8 cellular contexts compared by ENCODE assay signal in the genomic region with DNA sequence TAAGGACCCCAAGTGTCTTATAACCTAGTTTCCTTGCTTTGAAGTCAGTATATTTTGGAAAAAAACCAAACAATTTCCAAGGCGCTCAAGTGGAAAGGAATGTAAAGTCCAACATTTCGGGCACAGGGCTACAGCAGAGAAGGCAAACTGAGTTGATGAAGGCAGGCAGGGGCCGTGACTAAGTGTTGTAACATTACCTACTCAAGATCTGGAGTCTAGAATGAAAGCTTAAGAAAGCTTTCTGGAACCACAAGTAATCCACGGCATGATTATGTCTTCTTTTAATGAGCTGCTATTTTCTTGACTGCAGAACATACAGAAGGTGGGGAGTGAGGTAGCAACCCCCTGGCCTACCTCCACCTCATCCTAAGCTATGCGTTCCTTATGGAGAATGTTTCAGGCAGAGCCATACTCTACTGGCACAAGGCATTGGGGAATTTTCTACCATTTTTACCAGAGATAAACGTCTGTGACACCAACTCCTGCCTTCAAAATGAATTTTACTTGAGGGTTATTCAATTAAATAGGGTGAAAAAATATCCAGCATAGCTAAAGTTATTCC. TPM values are rescaled to one million over a fixed set of nuclear protein-coding genes. Genes with fewer than 3 reads are reported as not detected.
A peak's percentile ranks its signal among the peaks of the same experiment; 100 is the strongest.
DNase-seq lines count a peak whose midpoint lies in the region; ATAC-seq and TF ChIP-seq lines count a peak whose summit lies in the region.

No MANE protein-coding gene starts in this region.

- H2BK120ac ChIP-seq in mesenchymal stem cell (ENCODE audit: low read depth, low read length): no peak overlapping the region

- no peak overlapping the region for H2BK12ac ChIP-seq in mesenchymal stem cell (ENCODE audit: low read length in 2 of 2)

- 83% methylated on average over 5 of the region's 6 CpGs for WGBS in mesenchymal stem cell

- no peak overlapping the region for H4K8ac ChIP-seq in mesenchymal stem cell (ENCODE audit: low read length)

- H3K9ac ChIP-seq in HCT116 (ENCODE audit: low read length) (no peak overlapping the region), mesenchymal stem cell (ENCODE audit: low read length) (peak overlapping the region; percentile 100)

- no peaks in the 10 kb centered on the region for H3K9me2 ChIP-seq in HCT116 (ENCODE audit: insufficient read depth)

- H3K4me2 ChIP-seq in HCT116 (ENCODE audit: low read length) (no peak overlapping the region), mesenchymal stem cell (ENCODE audit: low read length, poor library complexity, severe bottlenecking) (no peak overlapping the region)

- peak overlapping the region; percentile 78 for H2AK5ac ChIP-seq in mesenchymal stem cell (ENCODE audit: low read length, severe bottlenecking)

- H2BK5ac ChIP-seq in mesenchymal stem cell (ENCODE audit: low read depth, low read length, poor library complexity, severe bottlenecking): no peak overlapping the region

- H3K79me1 ChIP-seq in mesenchymal stem cell (replicated peaks; ENCODE audit: low read length, poor library complexity, severe bottlenecking): peaks cover 11% of the 10 kb centered on the region

- H3K23ac ChIP-seq in mesenchymal stem cell (ENCODE audit: low read length in 2 of 2): no peak overlapping the region

- no peak overlapping the region for H2BK15ac ChIP-seq in mesenchymal stem cell (ENCODE audit: low read depth, poor library complexity, severe bottlenecking)

- intact Hi-C loops in HCT116 (cut with micrococcal nuclease): loop anchor here (5.0 to 10.0 kb wide), 2 partner anchors 130 to 202 kb away; no protein-coding TSS in a partner anchor

- no peak overlapping the region for H2AFZ ChIP-seq in HCT116 (ENCODE audit: low read depth, low read length, poor library complexity, severe bottlenecking)
- H2AFZ ChIP-seq in mesenchymal stem cell (ENCODE audit: low read depth, low read length): no peak overlapping the region

- no peak overlapping the region; the same call in 1 of the 2 replicates for H3K27ac ChIP-seq in HCT116 (ENCODE audit: low read depth, low read length)
- H3K27ac ChIP-seq in mesenchymal stem cell (ENCODE audit: low read length, poor library complexity, severe bottlenecking): peak overlapping the region; percentile 97

- H3K4ac ChIP-seq in mesenchymal stem cell (ENCODE audit: low read depth in 1 of 2, low read length in 2 of 2): no peak overlapping the region

- POLR2A ChIA-PET in HCT116 (lab: Charles Lee): interaction anchor here (0.5 to 3.5 kb wide), 16 partner anchors 9 to 132 kb away, joined by 3 to 28 read pairs (median 3); partner anchors contain the start of genes DHX16, GNL1, IER3 and MDC1

- no peak for TF ChIP-seq CTCF in HCT116 (IDR thresholded peaks at IDR 0.05 in 2 of 3, conservative IDR thresholded peaks at IDR 0.05 in 1 of 3; ENCODE audit: borderline replicate concordance in 1 of 3, insufficient read depth in 1 of 3, low read depth in 2 of 3, low read length in 2 of 3)

- H4K20me1 ChIP-seq in HCT116 (ENCODE audit: insufficient read depth): no peaks in the 10 kb centered on the region; the same call in 1 of the 2 replicates

- ATAC-seq in HCT116: no peak
- ATAC-seq in HG02759 (IDR thresholded peaks at IDR 0.05; ENCODE audit: unreplicated experiment): no peak
- ATAC-seq in HG03342 (IDR thresholded peaks at IDR 0.05; ENCODE audit: unreplicated experiment): no peak

- no TSS peak for BruUV-seq in HCT116 (replicated peaks; lab: Mats Ljungman, UMichigan)

- H3K4me3 ChIP-seq in HCT116 (replicated peaks in 1 of 2; ENCODE audit: low read depth in 1 of 2, low read length in 2 of 2): no peak overlapping the region
- no peak overlapping the region for H3K4me3 ChIP-seq in mesenchymal stem cell (ENCODE audit: insufficient read depth in 1 of 2, low read depth in 1 of 2, low read length in 2 of 2)

- DNase-seq in A172 (ENCODE audit: low spot score) (peak; percentile 22), HCT116 (ENCODE audit: low read depth, low spot score) (no peak), amniotic epithelial cell (ENCODE audit: low read depth) (peak; percentile 80), mesenchymal stem cell (peak; percentile 57), AG20443 (ENCODE audit: low spot score) (no peak), NCI-H2107 (lab: John Stamatoyannopoulos, UW) (no peak)

- RAD21 ChIA-PET in HCT116 (lab: Charles Lee; ENCODE audit: low non-redundant PET in 1 of 2, low total read pairs in 2 of 2, uncharacterized antibody in 2 of 2, unreplicated experiment in 2 of 2): no interaction called here

- H3K36me3 ChIP-seq in HCT116 (ENCODE audit: control insufficient read depth in 1 of 2, insufficient read depth in 2 of 2, low read length in 2 of 2) (peaks cover 22 to 42% of the 10 kb centered on the region in 2 experiments), mesenchymal stem cell (ENCODE audit: control insufficient read depth in 1 of 2, insufficient read depth in 2 of 2, low read depth in 1 of 2, low read length in 2 of 2) (peaks cover 9 to 50% of the 10 kb centered on the region in 2 experiments)

- TF ChIP-seq RAD21 in HCT116 (IDR thresholded peaks at IDR 0.05; ENCODE audit: low read depth): no peak

- no peak overlapping the region for H3K14ac ChIP-seq in mesenchymal stem cell (ENCODE audit: low read length in 2 of 2)

- no peak overlapping the region for H3K18ac ChIP-seq in mesenchymal stem cell (ENCODE audit: low read depth in 1 of 2, low read length in 2 of 2)

- H3K4me1 ChIP-seq in HCT116 (ENCODE audit: control insufficient read depth in 1 of 2, insufficient read depth in 2 of 2, low read length in 2 of 2) (peaks cover 9 to 29% of the 10 kb centered on the region in 2 experiments), mesenchymal stem cell (ENCODE audit: control insufficient read depth, insufficient read depth, low read depth, low read length) (peaks cover 7% of the 10 kb centered on the region)

- CTCF ChIA-PET in HCT116 (lab: Charles Lee): interaction anchor here (0.5 to 3.6 kb wide), 7 partner anchors 15 to 131 kb away, joined by 3 to 26 read pairs (median 5); partner anchors contain the start of gene DHX16

- no peak for TF ChIP-seq POLR2A in HCT116 (IDR thresholded peaks at IDR 0.05; ENCODE audit: borderline replicate concordance, extremely low read depth, insufficient read depth, insufficient read length)

- H3K79me2 ChIP-seq in HCT116 (ENCODE audit: insufficient read depth, low read length): peaks cover 75% of the 10 kb centered on the region

- H4K91ac ChIP-seq in mesenchymal stem cell (ENCODE audit: low read length): no peak overlapping the region

- no peaks in the 10 kb centered on the region for H3K9me3 ChIP-seq in HCT116 (ENCODE audit: control insufficient read depth in 1 of 2, insufficient read depth in 1 of 2, low read depth in 1 of 2, low read length in 2 of 2)
- H3K9me3 ChIP-seq in mesenchymal stem cell (ENCODE audit: control insufficient read depth, low read length): no peaks in the 10 kb centered on the region

- H3K27me3 ChIP-seq in HCT116 (ENCODE audit: insufficient read depth, low read length) (no peaks in the 10 kb centered on the region), mesenchymal stem cell (ENCODE audit: control insufficient read depth in 1 of 2, insufficient read depth in 1 of 2, low read length in 2 of 2) (no peaks in the 10 kb centered on the region)

TF ChIP-seq in HCT116, 20 proteins besides CTCF, POLR2A, EP300 and RAD21:
- TF ChIP-seq POLR2AphosphoS5 (IDR thresholded peaks at IDR 0.05; ENCODE audit: low read depth, low read length) (peak; percentile 66), YY1 (IDR thresholded peaks at IDR 0.05; ENCODE audit: extremely low read depth, insufficient replicate concordance, low read depth, low read length) (no peak)

RNA-seq across cellular contexts. Expression of gene PPP1R10, which starts 4.3 kb away (rescaled TPM):
- total RNA-seq in A172 (2014; rRNA removed; shearing (Covaris generic)): 22.6 and 28.2 TPM in 2 replicates
- 104 TPM for total RNA-seq in HCT116 (2021; ENCODE audit: unreplicated experiment)
- 38.7 and 44.4 TPM in 2 replicates for polyA plus RNA-seq in HCT116 (2012)
- 55.9 TPM for polyA plus RNA-seq in mesenchymal stem cell (2013, experiment 1 of 2)
- 52.8 TPM for polyA plus RNA-seq in mesenchymal stem cell (2013, experiment 2 of 2)

RNA-seq across cellular contexts. Expression of gene MRPS18B, which starts 4.9 kb away (rescaled TPM):
- 76.8 and 82.8 TPM in 2 replicates for total RNA-seq in A172 (2014; rRNA removed; shearing (Covaris generic))
- 112 TPM for total RNA-seq in HCT116 (2021; ENCODE audit: unreplicated experiment)
- 92.3 and 113 TPM in 2 replicates for polyA plus RNA-seq in HCT116 (2012)
- 38.7 TPM for polyA plus RNA-seq in mesenchymal stem cell (2013, experiment 1 of 2)
- polyA plus RNA-seq in mesenchymal stem cell (2013, experiment 2 of 2): 39.7 TPM

RNA-seq across cellular contexts. Expression of gene ATAT1, which starts 13.9 kb away (rescaled TPM):
- 2.4 and 5.9 TPM in 2 replicates for total RNA-seq in A172 (2014; rRNA removed; shearing (Covaris generic))
- total RNA-seq in HCT116 (2021; ENCODE audit: unreplicated experiment): 19.8 TPM
- 19.8 and 24.0 TPM in 2 replicates for polyA plus RNA-seq in HCT116 (2012)
- 14.3 TPM for polyA plus RNA-seq in mesenchymal stem cell (2013, experiment 1 of 2)
- 13.5 TPM for polyA plus RNA-seq in mesenchymal stem cell (2013, experiment 2 of 2)

RNA-seq across cellular contexts. Expression of gene C6orf136, which starts 34.2 kb away (rescaled TPM):
- total RNA-seq in A172 (2014; rRNA removed; shearing (Covaris generic)): 4.8 and 6.1 TPM in 2 replicates
- total RNA-seq in HCT116 (2021; ENCODE audit: unreplicated experiment): 34.8 TPM
- polyA plus RNA-seq in HCT116 (2012): 26.5 and 27.6 TPM in 2 replicates
- polyA plus RNA-seq in mesenchymal stem cell (2013, experiment 1 of 2): 13.6 TPM
- polyA plus RNA-seq in mesenchymal stem cell (2013, experiment 2 of 2): 14.4 TPM

RNA-seq across cellular contexts. Expression of gene ABCF1, which starts 41.5 kb away (rescaled TPM):
- 45.6 and 45.7 TPM in 2 replicates for total RNA-seq in A172 (2014; rRNA removed; shearing (Covaris generic))
- 53.3 TPM for total RNA-seq in HCT116 (2021; ENCODE audit: unreplicated experiment)
- 40.6 and 41.5 TPM in 2 replicates for polyA plus RNA-seq in HCT116 (2012)
- 50.0 TPM for polyA plus RNA-seq in mesenchymal stem cell (2013, experiment 1 of 2)
- polyA plus RNA-seq in mesenchymal stem cell (2013, experiment 2 of 2): 49.7 TPM

Comparison
In these comparisons a context has a peak if more than half of its experiments do, and no peak if none do; other contexts are left out.
1. DNase-seq: peak in A172 (single experiment), amniotic epithelial cell (single experiment) and mesenchymal stem cell (single experiment); none in HCT116 (single experiment), AG20443 (single experiment) and NCI-H2107 (single experiment).